9 cellular contexts compared by ENCODE assay signal in the genomic region with DNA sequence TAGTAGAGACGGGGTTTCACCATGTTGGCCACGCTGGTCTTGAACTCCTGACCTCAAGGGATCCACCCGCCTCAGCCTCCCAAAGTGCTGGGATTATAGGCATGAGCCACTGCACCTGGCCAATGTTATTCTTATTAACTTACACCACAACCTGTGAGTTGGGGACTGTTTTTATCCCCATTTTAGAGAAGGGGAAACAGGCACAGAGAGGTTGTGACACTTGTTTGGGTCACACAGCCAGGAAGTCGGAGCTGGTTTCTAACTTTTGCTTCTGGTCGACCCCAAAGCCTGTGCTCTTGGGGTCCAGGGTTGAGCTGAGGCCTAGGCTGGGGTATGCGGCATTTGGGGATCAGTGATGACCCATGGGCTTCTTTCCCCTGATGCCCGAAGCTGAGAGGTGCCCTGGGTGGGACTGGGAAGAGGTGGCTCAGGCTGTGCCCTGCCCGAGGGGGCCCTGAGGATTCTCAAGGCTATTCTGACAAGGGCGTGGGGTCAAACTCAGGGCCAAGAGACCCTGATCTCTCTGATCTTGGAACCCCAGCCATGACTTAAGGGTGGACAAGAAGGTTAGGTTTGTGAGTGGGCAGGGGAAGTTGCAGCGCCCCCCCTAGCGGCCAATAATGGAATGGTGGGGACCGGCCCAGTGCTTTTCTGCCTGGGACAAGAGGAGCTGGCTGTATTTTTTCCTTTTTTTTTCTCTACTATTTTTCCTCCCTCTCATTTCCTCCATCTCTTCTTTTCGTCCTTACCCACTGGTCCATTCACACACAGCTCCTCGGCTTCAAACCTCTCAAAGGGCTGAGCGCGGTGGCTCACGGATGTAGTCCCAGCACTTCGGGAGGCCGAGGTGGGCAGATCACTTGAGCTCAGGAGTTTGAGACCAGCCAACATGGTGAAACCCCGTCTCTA. TPM values are rescaled to one million over a fixed set of nuclear protein-coding genes. Genes with fewer than 3 reads are reported as not detected.
A peak's percentile ranks its signal among the peaks of the same experiment; 100 is the strongest.
DNase-seq lines count a peak whose midpoint lies in the region; ATAC-seq, FAIRE-seq and TF ChIP-seq lines count a peak whose summit lies in the region.
"Had no signal": no experiment of that assay in that cellular context is flagged by ENCODE, and none has a peak within 500 bp of the region (broad histone marks: within the 10 kb centered on the region; RNA-seq: fewer than 3 reads in every experiment).

No MANE protein-coding gene starts in this region.

- H4K20me1 ChIP-seq in Loucy (ENCODE audit: insufficient read depth, low read length, poor library complexity, severe bottlenecking): no peaks in the 10 kb centered on the region

- peak; percentile 17 for FAIRE-seq in G401.6 (lab: Jason Lieb, UNC)
- FAIRE-seq: colon had no signal

- no peaks in the 10 kb centered on the region for H3K4me1 ChIP-seq in Loucy (ENCODE audit: insufficient read depth, low read length, poor library complexity, severe bottlenecking)

- no peaks in the 10 kb centered on the region for H3K79me2 ChIP-seq in Loucy (ENCODE audit: insufficient read depth, low read length)

- no peaks in the 10 kb centered on the region for H3K36me3 ChIP-seq in Loucy (ENCODE audit: insufficient read depth, low read length)

- H3K9me3 ChIP-seq in Loucy (ENCODE audit: insufficient read depth, low read depth, low read length): no peaks in the 10 kb centered on the region

- no peak overlapping the region for H3K4me2 ChIP-seq in Loucy (ENCODE audit: low read depth, low read length, poor library complexity, severe bottlenecking)

- TF ChIP-seq POLR2A in lower leg skin (IDR thresholded peaks at IDR 0.05): no peak

- H3K27me3 ChIP-seq in Loucy (ENCODE audit: insufficient read depth, low read length, poor library complexity, severe bottlenecking): no peaks in the 10 kb centered on the region

- H3F3A ChIP-seq in Loucy (ENCODE audit: low read depth): no peaks in the 10 kb centered on the region

- H3K9ac ChIP-seq in Loucy (ENCODE audit: low read depth, low read length, poor library complexity, severe bottlenecking): no peak overlapping the region

- H2AFZ ChIP-seq in Loucy (ENCODE audit: low read length): no peak overlapping the region

- peak; percentile 74 for DNase-seq in activated CD4-positive, alpha-beta T cell treated with anti-CD3 and anti-CD28 coated beads for 48 hours
- DNase-seq in dermis microvascular lymphatic vessel endothelial cell (ENCODE audit: low read depth in 2 of 2) (peak; percentile 14 to 57), lower leg skin (ENCODE audit: low spot score in 2 of 2) (peak; percentile 36 to 89)
- peak; percentile 20 for DNase-seq in stimulated activated CD8-positive, alpha-beta memory T cell treated with anti-CD3 and anti-CD28 coated beads, Interleukin-4, amount 100 ng/mL, for 24 hours (ENCODE audit: low read depth)

- 49 to 55% methylated on average over 20 of the region's 20 CpGs for WGBS in lower leg skin, 2 donors

- intact Hi-C loops in lower leg skin (cut with DNase I; ENCODE audit: low total_unique reads): loop anchor here (10.0 kb wide), 1 partner anchor 220 kb away; no protein-coding TSS in a partner anchor

- H3K4me3 ChIP-seq in Loucy (ENCODE audit: low read length, poor library complexity, severe bottlenecking) (no peak overlapping the region), lower leg skin (ENCODE audit: low read depth, poor library complexity, severe bottlenecking) (no peak overlapping the region)

- peak; percentile 95 for TF ChIP-seq CTCF in Loucy (conservative IDR thresholded peaks at IDR 0.05; ENCODE audit: low read length)
- TF ChIP-seq CTCF in lower leg skin (IDR thresholded peaks at IDR 0.05): no peak

- ATAC-seq in GM19351 (IDR thresholded peaks at IDR 0.05; ENCODE audit: unreplicated experiment): no peak
- no peak for ATAC-seq in HG03135 (IDR thresholded peaks at IDR 0.05; ENCODE audit: unreplicated experiment)

- H3K9me2 ChIP-seq in Loucy (replicated peaks; ENCODE audit: low read depth, low read length): no peaks in the 10 kb centered on the region

RNA-seq across cellular contexts. Expression of a gene that starts 3.0 kb away (rescaled TPM):
- total RNA-seq in dermis microvascular lymphatic vessel endothelial cell: 3.3 and 4.0 TPM in 2 replicates
- total RNA-seq in lower leg skin: 1 to 10 TPM in 2 of 4 donors, under 1 TPM in 1, not detected in 1; 0.46 to 1.8 (median 1.4) TPM

RNA-seq across cellular contexts. Expression of a gene that starts 21.5 kb away (rescaled TPM):
- total RNA-seq in dermis microvascular lymphatic vessel endothelial cell: under 0.01 TPM in 1 of 2 replicates, not detected in the other
- under 1 TPM in 1 of 4 donors, not detected in 3; 0.63 TPM for total RNA-seq in lower leg skin

RNA-seq across cellular contexts. Expression of a gene that starts 46.5 kb away (rescaled TPM):
- total RNA-seq in dermis microvascular lymphatic vessel endothelial cell (not detected in 2 replicates), lower leg skin (not detected)

Comparison
In these comparisons a context has a peak if more than half of its experiments do, and no peak if none do; other contexts are left out.
1. DNase-seq: peak in every context shown above with its lines; median percentile 74 in activated CD4-positive, alpha-beta T cell treated with anti-CD3 and anti-CD28 coated beads for 48 hours; 62 in lower leg skin; 36 in dermis microvascular lymphatic vessel endothelial cell; 20 in stimulated activated CD8-positive, alpha-beta memory T cell treated with anti-CD3 and anti-CD28 coated beads, Interleukin-4, amount 100 ng/mL, for 24 hours.